ENCODE assay signal across 8 cellular contexts in genomic region chr15:40252438-40253178, GRCh38. TPM values are rescaled to one million over a fixed set of nuclear protein-coding genes. Genes with fewer than 3 reads are reported as not detected.
DNase-seq lines count a peak whose midpoint lies in the region; ATAC-seq and TF ChIP-seq lines count a peak whose summit lies in the region.

No MANE protein-coding gene starts in this region.

- intact Hi-C loops in activated CD4-positive, alpha-beta T cell treated with anti-CD3 and anti-CD28 coated beads for 36 hours (cut with DNase I, micrococcal nuclease) = no loop called here

- TF ChIP-seq CTCF in RWPE2 (IDR thresholded peaks at IDR 0.05; ENCODE audit: poor library complexity, severe bottlenecking) = no peak
- no peak for TF ChIP-seq CTCF in epithelial cell of proximal tubule (conservative IDR thresholded peaks at IDR 0.05; ENCODE audit: low read depth, low read length)
- no peak for TF ChIP-seq CTCF in nephron (IDR thresholded peaks at IDR 0.05; ENCODE audit: unreplicated experiment in 3 of 3)

- H3K9me3 ChIP-seq in RWPE2 (ENCODE audit: severe bottlenecking) = no peaks in the 10 kb centered on the region

- peaks cover 27% of the 10 kb centered on the region for H3K27me3 Mint-ChIP-seq in activated CD4-positive, alpha-beta T cell treated with anti-CD3 and anti-CD28 coated beads for 36 hours
- peaks cover 70% of the 10 kb centered on the region for H3K27me3 Mint-ChIP-seq in nephron (ENCODE audit: low read depth)

- CTCF ChIA-PET in activated CD4-positive, alpha-beta T cell treated with anti-CD3 and anti-CD28 coated beads for 36 hours (lab: Charles Lee) = interaction anchor here (1.1 kb wide), 1 partner anchor 22 kb away, joined by 5 read pairs; no protein-coding TSS in a partner anchor

- H3K27ac Mint-ChIP-seq in activated CD4-positive, alpha-beta T cell treated with anti-CD3 and anti-CD28 coated beads for 36 hours = no peak overlapping the region
- no peak overlapping the region for H3K27ac Mint-ChIP-seq in nephron

- no peaks in the 10 kb centered on the region for H3K9me3 Mint-ChIP-seq in activated CD4-positive, alpha-beta T cell treated with anti-CD3 and anti-CD28 coated beads for 36 hours (ENCODE audit: low read depth)
- H3K9me3 Mint-ChIP-seq in nephron = no peaks in the 10 kb centered on the region

- no peaks in the 10 kb centered on the region; the same call in 1 of the 2 replicates for H3K36me3 ChIP-seq in RWPE2 (ENCODE audit: low read depth)

- no peak overlapping the region for H3K27ac ChIP-seq in RWPE2 (ENCODE audit: poor library complexity, severe bottlenecking)

- H3K27me3 ChIP-seq in RWPE2 (ENCODE audit: insufficient read depth, poor library complexity, severe bottlenecking) = no peaks in the 10 kb centered on the region

- no peaks in the 10 kb centered on the region for H3K36me3 Mint-ChIP-seq in activated CD4-positive, alpha-beta T cell treated with anti-CD3 and anti-CD28 coated beads for 36 hours (ENCODE audit: low read depth)
- H3K36me3 Mint-ChIP-seq in nephron (ENCODE audit: low read depth) = no peaks in the 10 kb centered on the region

- peaks cover 6% of the 10 kb centered on the region for H3K4me1 Mint-ChIP-seq in activated CD4-positive, alpha-beta T cell treated with anti-CD3 and anti-CD28 coated beads for 36 hours
- H3K4me1 Mint-ChIP-seq in nephron = peaks cover 25% of the 10 kb centered on the region

- peak overlapping the region; percentile 52 for H3K4me3 Mint-ChIP-seq in activated CD4-positive, alpha-beta T cell treated with anti-CD3 and anti-CD28 coated beads for 36 hours
- H3K4me3 Mint-ChIP-seq in nephron = peak overlapping the region; percentile 76 to 80 (median 78)

- H3K4me3 ChIP-seq in RWPE2 (ENCODE audit: severe bottlenecking) (peak overlapping the region; percentile 38), epithelial cell of proximal tubule (ENCODE audit: low read depth, low read length) (peak overlapping the region; percentile 43)

- peak; percentile 49 for ATAC-seq in activated CD4-positive, alpha-beta T cell treated with anti-CD3 and anti-CD28 coated beads for 36 hours
- peak; percentile 39 for ATAC-seq in RWPE2 (ENCODE audit: low read depth)

- POLR2A ChIA-PET in activated CD4-positive, alpha-beta T cell treated with anti-CD3 and anti-CD28 coated beads for 36 hours (lab: Charles Lee) = no interaction called here

- peaks cover 12% of the 10 kb centered on the region for H3K4me1 ChIP-seq in RWPE2 (ENCODE audit: insufficient read depth, poor library complexity, severe bottlenecking)

- peak; percentile 34 for DNase-seq in activated CD4-positive, alpha-beta T cell treated with anti-CD3 and anti-CD28 coated beads for 36 hours
- no peak for DNase-seq in activated CD4-positive, alpha-beta T cell treated with anti-CD3 and anti-CD28 coated beads for 4 hours
- peak; percentile 74 for DNase-seq in RWPE2 (ENCODE audit: low spot score)
- DNase-seq in epithelial cell of proximal tubule (ENCODE audit: low read depth) = no peak
- DNase-seq in NCI-H524 treated with DMSO at 0.1 percent for 48 hours (lab: John Stamatoyannopoulos, UW) = no peak
- no peak for DNase-seq in D341Med (ENCODE audit: low spot score)
- no peak for DNase-seq in HPDE6-E6E7 (ENCODE audit: extremely low spot score)

RNA-seq across cellular contexts. Expression of gene PAK6, which starts 13.7 kb away (rescaled TPM):
- under 1 TPM; 0.30 to 0.53 TPM for total RNA-seq in activated CD4-positive, alpha-beta T cell treated with anti-CD3 and anti-CD28 coated beads for 36 hours
- 4.5 and 7.1 TPM in 2 replicates for total RNA-seq in epithelial cell of proximal tubule

RNA-seq across cellular contexts. Expression of gene ANKRD63, which starts 30.3 kb away (rescaled TPM):
- total RNA-seq in activated CD4-positive, alpha-beta T cell treated with anti-CD3 and anti-CD28 coated beads for 36 hours = not detected
- 0.22 TPM in 1 of 2 replicates, not detected in the other for total RNA-seq in epithelial cell of proximal tubule

RNA-seq across cellular contexts. Expression of gene PLCB2, which starts 55.1 kb away (rescaled TPM):
- total RNA-seq in activated CD4-positive, alpha-beta T cell treated with anti-CD3 and anti-CD28 coated beads for 36 hours = 10 to 100 TPM; 67.9 to 86.8 TPM
- 0.81 and 1.2 TPM in 2 replicates for total RNA-seq in epithelial cell of proximal tubule

Comparison
In these comparisons a context has a peak if more than half of its experiments do, and no peak if none do; other contexts are left out.
1. DNase-seq: peak in activated CD4-positive, alpha-beta T cell treated with anti-CD3 and anti-CD28 coated beads for 36 hours (single experiment) and RWPE2 (single experiment); none in activated CD4-positive, alpha-beta T cell treated with anti-CD3 and anti-CD28 coated beads for 4 hours (0 of 2), epithelial cell of proximal tubule (single experiment), NCI-H524 treated with DMSO at 0.1 percent for 48 hours (single experiment), D341Med (single experiment) and HPDE6-E6E7 (single experiment).
2. RNA of gene PLCB2, which starts 55.1 kb away (total RNA-seq): 67.9 to 86.8 TPM in activated CD4-positive, alpha-beta T cell treated with anti-CD3 and anti-CD28 coated beads for 36 hours; 0.81 to 1.2 TPM in epithelial cell of proximal tubule; every median in the first group is over 10 times any median in the second.